In the genomic region with DNA sequence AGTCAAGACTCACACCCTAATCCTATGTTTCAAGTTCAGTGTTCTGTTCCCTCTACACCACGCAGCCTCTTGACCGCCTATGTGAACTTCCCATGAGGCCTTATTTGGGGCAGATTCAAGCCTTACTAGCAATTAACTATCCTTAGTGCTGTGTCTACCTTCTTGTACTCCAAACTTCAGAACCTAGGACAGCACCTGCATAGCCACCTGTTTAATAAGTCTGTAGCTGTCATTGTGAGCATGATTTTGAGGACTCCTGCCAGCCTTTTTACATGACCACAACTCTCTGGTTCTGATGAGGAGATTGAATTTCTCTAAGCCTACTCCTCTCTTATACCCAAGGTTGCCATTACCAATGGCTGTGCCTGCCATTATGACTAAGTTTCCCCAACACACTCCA, we compare ENCODE assay signal across 11 cellular contexts. TPM values are rescaled to one million over a fixed set of nuclear protein-coding genes. Genes with fewer than 3 reads are reported as not detected.
DNase-seq lines count a peak whose midpoint lies in the region; ATAC-seq, FAIRE-seq and TF ChIP-seq lines count a peak whose summit lies in the region.
"Had no signal": no experiment of that assay in that cellular context is flagged by ENCODE, and none has a peak within 500 bp of the region (broad histone marks: within the 10 kb centered on the region; RNA-seq: fewer than 3 reads in every experiment).

No MANE protein-coding gene starts in this region.

- H3K9me3 ChIP-seq in cardiac muscle cell (ENCODE audit: low read depth) = no peaks in the 10 kb centered on the region
- H3K9me3 ChIP-seq in PC-3 (ENCODE audit: low read length) = no peaks in the 10 kb centered on the region
- H3K9me3 ChIP-seq: SJSA1 had no signal

- H3F3A ChIP-seq in PC-3 (ENCODE audit: low read length, unreplicated experiment) = no peaks in the 10 kb centered on the region

- H3K36me3 ChIP-seq in cardiac muscle cell (no peaks in the 10 kb centered on the region), PC-3 (ENCODE audit: low read depth, low read length) (no peaks in the 10 kb centered on the region)
- H3K36me3 ChIP-seq: SJSA1 had no signal

- no peaks in the 10 kb centered on the region for H3K79me2 ChIP-seq in PC-3 (ENCODE audit: low read length)

- no peaks in the 10 kb centered on the region for H4K20me1 ChIP-seq in PC-3 (ENCODE audit: low read length)

- no peak overlapping the region for H2AFZ ChIP-seq in PC-3 (ENCODE audit: low read length)

- H3K27me3 ChIP-seq in cardiac muscle cell (no peaks in the 10 kb centered on the region), PC-3 (ENCODE audit: low read length) (no peaks in the 10 kb centered on the region)

- DNase-seq in cardiac muscle cell (ENCODE audit: low read depth in 1 of 2, low spot score in 1 of 2) (peak; percentile 67 to 74), left cardiac atrium (no peak), PC-3 (peak; percentile 46), urothelium cell line (ENCODE audit: low spot score) (peak; percentile 36), SHP77 (lab: John Stamatoyannopoulos, UW) (no peak), dedifferentiated amniotic fluid mesenchymal stem cell (ENCODE audit: extremely low spot score) (no peak)
- no peak for DNase-seq in effector CD4-positive, alpha-beta T cell

- H3K9me2 ChIP-seq in PC-3 (replicated peaks; ENCODE audit: low read length) = no peaks in the 10 kb centered on the region

- no peak overlapping the region for H3K9ac ChIP-seq in PC-3 (ENCODE audit: low read length)

- H3K4me1 ChIP-seq in cardiac muscle cell (ENCODE audit: low read depth) (no peaks in the 10 kb centered on the region), PC-3 (ENCODE audit: insufficient read depth, low read length) (peaks cover 3% of the 10 kb centered on the region)
- H3K4me1 ChIP-seq: SJSA1 had no signal

- no peak for FAIRE-seq in urothelium cell line (lab: Jason Lieb, UNC)
- FAIRE-seq: GM19239 had no signal

- TF ChIP-seq CTCF in cardiac muscle cell (IDR thresholded peaks at IDR 0.05; ENCODE audit: low read depth, low read length) (no peak), PC-3 (conservative IDR thresholded peaks at IDR 0.05; ENCODE audit: low read depth, low read length) (no peak)

- POLR2A ChIA-PET in PC-3 (lab: Charles Lee; ENCODE audit: unreplicated experiment) = no interaction called here

- CTCF ChIA-PET in PC-3 (lab: Charles Lee) = no interaction called here

- intact Hi-C loops in left cardiac atrium (cut with DNase I) = no loop called here
- intact Hi-C loops in PC-3 (cut with micrococcal nuclease) = no loop called here

- no peak overlapping the region for H3K4me3 ChIP-seq in cardiac muscle cell
- H3K4me3 ChIP-seq in PC-3 (ENCODE audit: low read length) = no peak overlapping the region
- H3K4me3 ChIP-seq: SJSA1 had no signal

- no TSS peak for BruUV-seq in PC-3 (replicated peaks; lab: Mats Ljungman, UMichigan)

- no peak for ATAC-seq in left cardiac atrium
- ATAC-seq in PC-3 = peak; percentile 38; the same call in 1 of the 2 replicates
- peak; percentile 28 for ATAC-seq in esophagus mucosa
- ATAC-seq: sciatic nerve had no signal

- no peak overlapping the region for H3K4me2 ChIP-seq in PC-3 (ENCODE audit: low read length)

- no peak overlapping the region for H3K27ac ChIP-seq in cardiac muscle cell
- H3K27ac ChIP-seq in PC-3 (ENCODE audit: low read length) = no peak overlapping the region
- H3K27ac ChIP-seq: SJSA1 had no signal

RNA-seq across cellular contexts. Expression of a gene that starts 50.8 kb away (rescaled TPM):
- total RNA-seq in cardiac muscle cell (not detected in 2 replicates), left cardiac atrium (1 to 10 TPM in 1 of 2 donors, under 1 TPM in 1; 0.41 to 3.1 TPM), PC-3 (2014; rRNA removed) (not detected in 2 replicates), esophagus mucosa (0.52 TPM)
- polyA plus RNA-seq in cardiac muscle cell = 0.05 TPM in 1 of 2 replicates, not detected in the other
- total RNA-seq: SJSA1 had no signal

Comparison
In these comparisons a context has a peak if more than half of its experiments do, and no peak if none do; other contexts are left out.
1. DNase-seq: peak in cardiac muscle cell (2 of 2), PC-3 (single experiment) and urothelium cell line (single experiment); none in left cardiac atrium (single experiment), SHP77 (0 of 2), effector CD4-positive, alpha-beta T cell (single experiment) and dedifferentiated amniotic fluid mesenchymal stem cell (single experiment).
2. ATAC-seq: peak in PC-3 (single experiment) and esophagus mucosa (single experiment); none in left cardiac atrium (0 of 2).